ENCODE assay signal across 19 cellular contexts in the genomic region with DNA sequence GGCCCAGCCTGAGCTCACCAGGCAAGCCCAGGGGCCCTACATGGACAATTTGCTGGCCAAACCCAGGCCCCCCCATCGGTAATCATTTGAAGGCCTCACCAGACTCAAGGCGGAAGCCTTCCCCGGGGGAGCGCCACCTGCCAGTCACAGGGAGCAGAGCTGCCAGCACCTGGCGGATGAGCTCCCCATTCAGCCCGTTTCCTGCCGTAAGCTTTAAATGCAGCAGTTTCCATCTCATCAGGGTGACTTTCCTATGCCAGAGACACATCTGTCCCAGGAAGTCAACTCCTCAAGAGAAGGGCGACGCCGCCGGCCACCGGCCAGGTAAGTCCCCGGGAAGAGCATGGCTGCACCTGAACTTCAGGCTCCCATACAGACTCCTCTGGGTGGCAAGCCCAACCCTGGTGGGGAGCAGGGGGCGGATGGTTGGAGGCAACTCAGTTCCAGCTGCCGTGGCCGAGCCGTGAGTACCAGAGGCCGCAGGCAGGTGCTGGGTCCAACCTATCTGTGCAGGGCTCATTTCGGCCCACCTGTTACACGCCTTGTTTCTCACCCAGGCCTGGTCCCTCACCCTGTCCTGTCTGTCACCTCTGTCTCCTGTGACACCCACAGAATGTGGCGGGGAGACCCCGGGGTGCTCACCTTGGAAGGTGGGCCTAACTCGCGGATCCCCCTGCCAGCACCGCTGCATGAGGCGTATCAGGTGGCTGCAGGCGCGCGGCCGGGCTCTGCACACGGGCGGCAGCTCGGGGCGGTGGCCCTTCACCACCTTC. TPM values are rescaled to one million over a fixed set of nuclear protein-coding genes. Genes with fewer than 3 reads are reported as not detected.
A peak's percentile ranks its signal among the peaks of the same experiment; 100 is the strongest.
DNase-seq lines count a peak whose midpoint lies in the region; ATAC-seq and TF ChIP-seq lines count a peak whose summit lies in the region.
"Had no signal": no experiment of that assay in that cellular context is flagged by ENCODE, and none has a peak within 500 bp of the region (broad histone marks: within the 10 kb centered on the region; RNA-seq: fewer than 3 reads in every experiment).

No MANE protein-coding gene starts in this region.

- H3K27ac ChIP-seq in Panc1 (ENCODE audit: low read length) (peak overlapping the region; percentile 72), endodermal cell (ENCODE audit: low read depth, low read length) (no peak overlapping the region), neuronal stem cell (replicated peaks; ENCODE audit: low read length) (no peak overlapping the region)
- H3K27ac ChIP-seq: 22Rv1, SJSA1 had no signal

- no peak overlapping the region for H3K23ac ChIP-seq in neuronal stem cell (ENCODE audit: low read depth, low read length, poor library complexity)

- POLR2A ChIA-PET in Panc1 (lab: Charles Lee): no interaction called here

- peak overlapping the region; percentile 63 for H3K18ac ChIP-seq in neuronal stem cell (ENCODE audit: low read length)

- peak; percentile 10 for DNase-seq in DMS53 (lab: John Stamatoyannopoulos, UW)
- no peak for DNase-seq in DMS53 treated with DMSO at 0.1 percent for 48 hours (lab: John Stamatoyannopoulos, UW; ENCODE audit: unreplicated experiment)
- DNase-seq in Panc1 (ENCODE audit: low read depth, low spot score): no peak
- peak; percentile 81 for DNase-seq in endodermal cell
- no peak for DNase-seq in neuronal stem cell (ENCODE audit: low spot score)
- DNase-seq in OCI-M1 (lab: John Stamatoyannopoulos, UW): no peak
- DNase-seq: DMS 273 treated with DMSO at 0.1 percent for 48 hours, EL, HCEC 1CT, KG1, NCI-H1092, NCI-H2107, NCI-H2227 treated with DMSO at 0.1 percent for 48 hours, NCI-H524, SW 1271 had no signal

- no peak overlapping the region for H3K4me2 ChIP-seq in neuronal stem cell (ENCODE audit: insufficient read depth, low read length, poor library complexity, severe bottlenecking)

- no peak overlapping the region for H2BK5ac ChIP-seq in neuronal stem cell (ENCODE audit: low read length)

- H4K91ac ChIP-seq in neuronal stem cell (ENCODE audit: low read depth, low read length, poor library complexity): no peak overlapping the region

- H3K9me3 ChIP-seq in Panc1 (ENCODE audit: control insufficient read depth, insufficient read depth, low read depth, low read length) (no peaks in the 10 kb centered on the region), endodermal cell (ENCODE audit: control insufficient read depth, low read length) (no peaks in the 10 kb centered on the region), neuronal stem cell (replicated peaks in 1 of 2; ENCODE audit: control insufficient read depth in 2 of 2, insufficient read depth in 1 of 2, low read depth in 1 of 2, low read length in 2 of 2) (no peaks in the 10 kb centered on the region)
- H3K9me3 ChIP-seq: SJSA1 had no signal

- no peak overlapping the region for H3K27ac Mint-ChIP-seq in endodermal cell

- TF ChIP-seq CTCF in Panc1 (IDR thresholded peaks at IDR 0.05): no peak
- peak; percentile 65 for TF ChIP-seq CTCF in endodermal cell (conservative IDR thresholded peaks at IDR 0.05)

- H3K4me3 ChIP-seq in Panc1 (ENCODE audit: low read depth in 2 of 2, low read length in 2 of 2) (no peak overlapping the region), endodermal cell (ENCODE audit: low read length) (no peak overlapping the region), neuronal stem cell (ENCODE audit: low read length in 2 of 2) (no peak overlapping the region)
- H3K4me3 ChIP-seq: SJSA1 had no signal

- no peak overlapping the region for H3K9ac ChIP-seq in endodermal cell (ENCODE audit: extremely low read depth, low read length, poor library complexity, severe bottlenecking)
- no peak overlapping the region for H3K9ac ChIP-seq in neuronal stem cell (ENCODE audit: low read depth, low read length, poor library complexity)

- no peaks in the 10 kb centered on the region for H3K9me3 Mint-ChIP-seq in endodermal cell

- H3K4ac ChIP-seq in neuronal stem cell (ENCODE audit: low read length): no peak overlapping the region

- no peak overlapping the region for H4K8ac ChIP-seq in neuronal stem cell (ENCODE audit: low read depth, low read length)

- 92 to 94% methylated on average over 22 to 34 of the region's 34 CpGs for WGBS in endodermal cell (ENCODE audit: insufficient coverage in 1 of 2, insufficient read length in 1 of 2), 2 experiments
- no CpG with 5 or more reads among the region's 34 CpGs for WGBS in neuronal stem cell (ENCODE audit: extremely low coverage in 2 of 2, insufficient read length in 2 of 2, insufficient replicate concordance in 1 of 2), 2 donors

- ATAC-seq in Panc1 (no peak), HG02870 (IDR thresholded peaks at IDR 0.05; ENCODE audit: unreplicated experiment) (no peak), HG02884 (IDR thresholded peaks at IDR 0.05; ENCODE audit: unreplicated experiment) (no peak)

- no peaks in the 10 kb centered on the region for H3K79me1 ChIP-seq in neuronal stem cell (ENCODE audit: low read depth, low read length)

- in situ Hi-C loops in Panc1 (cut with HindIII; ENCODE audit: low pct_unique_long_range_greater_than_20kb, low sequenced_read_pairs): no loop called here

- peak overlapping the region; percentile 75 for H2BK12ac ChIP-seq in neuronal stem cell (ENCODE audit: low read length)

- H3K14ac ChIP-seq in neuronal stem cell (ENCODE audit: low read length): peak overlapping the region; percentile 10

- H2BK120ac ChIP-seq in neuronal stem cell (ENCODE audit: low read depth, low read length): no peak overlapping the region

- no peaks in the 10 kb centered on the region for H3K27me3 Mint-ChIP-seq in endodermal cell (ENCODE audit: insufficient read depth)

- H3K4me3 Mint-ChIP-seq in endodermal cell: no peak overlapping the region

- H3K27me3 ChIP-seq in Panc1 (ENCODE audit: control insufficient read depth, insufficient read depth, low read length) (no peaks in the 10 kb centered on the region), endodermal cell (ENCODE audit: control insufficient read depth, insufficient read depth, low read length, poor library complexity, severe bottlenecking) (no peaks in the 10 kb centered on the region), neuronal stem cell (ENCODE audit: control insufficient read depth in 3 of 3, insufficient read depth in 3 of 3, low read depth in 1 of 3, low read length in 3 of 3) (peaks cover 0 to 9% (median 0%) of the 10 kb centered on the region in 3 experiments)
- H3K27me3 ChIP-seq: SJSA1 had no signal

- no peak overlapping the region for H2BK15ac ChIP-seq in neuronal stem cell (ENCODE audit: low read length)

- H2AFZ ChIP-seq in neuronal stem cell (ENCODE audit: low read length): no peak overlapping the region

- H3K36me3 ChIP-seq in Panc1 (ENCODE audit: control insufficient read depth, insufficient read depth, low read length) (peaks cover 35% of the 10 kb centered on the region), endodermal cell (ENCODE audit: control insufficient read depth, insufficient read depth, low read length) (peaks cover 45% of the 10 kb centered on the region), neuronal stem cell (replicated peaks in 1 of 2; ENCODE audit: control insufficient read depth in 2 of 2, insufficient read depth in 2 of 2, low read length in 2 of 2) (no peaks in the 10 kb centered on the region)
- H3K36me3 ChIP-seq: SJSA1 had no signal

- H2AK5ac ChIP-seq in neuronal stem cell (ENCODE audit: low read depth, low read length): peak overlapping the region; percentile 8

- H3K4me1 Mint-ChIP-seq in endodermal cell: peaks cover 5% of the 10 kb centered on the region

- H3K4me1 ChIP-seq in Panc1 (ENCODE audit: control insufficient read depth, insufficient read depth, low read length) (peaks cover 36% of the 10 kb centered on the region), endodermal cell (ENCODE audit: control insufficient read depth, insufficient read depth, low read length) (peaks cover 7% of the 10 kb centered on the region), neuronal stem cell (ENCODE audit: control insufficient read depth in 2 of 2, insufficient read depth in 1 of 2, low read depth in 1 of 2, low read length in 2 of 2) (peaks cover 8 to 18% of the 10 kb centered on the region in 2 donors)

- no TSS peak for BruUV-seq in Panc1 (replicated peaks; lab: Mats Ljungman, UMichigan)

- H3K36me3 Mint-ChIP-seq in endodermal cell (ENCODE audit: low read depth): peaks cover 84% of the 10 kb centered on the region

- CTCF ChIA-PET in Panc1 (lab: Charles Lee): interaction anchor here (0.6 kb wide), 1 partner anchor 133 kb away, joined by 3 read pairs; the partner anchor contains the start of gene PRDM15

- intact Hi-C loops in Panc1 (cut with micrococcal nuclease; ENCODE audit: unreplicated experiment): no loop called here

RNA-seq across cellular contexts. Expression of gene RIPK4, which starts 20.7 kb away (rescaled TPM):
- total RNA-seq in Panc1 (2021; ENCODE audit: unreplicated experiment): 67.4 TPM
- 76.4 TPM for polyA plus RNA-seq in Panc1 (2012; ENCODE audit: insufficient read length)
- 10 to 100 TPM in 1 of 2 donors, 1 to 10 TPM in 1; 8.4 to 16.2 TPM for total RNA-seq in endodermal cell
- 1.7 TPM for polyA plus RNA-seq in endodermal cell (2013, experiment 1 of 2)
- polyA plus RNA-seq in endodermal cell (2013, experiment 2 of 2): 2.0 TPM
- 0.47 TPM for polyA plus RNA-seq in neuronal stem cell (2013, experiment 1 of 2)
- polyA plus RNA-seq in neuronal stem cell (2013, experiment 2 of 2): 0.46 TPM

Comparison
In these comparisons a context has a peak if more than half of its experiments do, and no peak if none do; other contexts are left out.
1. DNase-seq: peak in DMS53 (single experiment) and endodermal cell (single experiment); none in DMS53 treated with DMSO at 0.1 percent for 48 hours (single experiment), Panc1 (single experiment), neuronal stem cell (single experiment) and OCI-M1 (single experiment).